Comparison of ENCODE assay signal across 9 cellular contexts in genomic region chr12:57489157-57489641, GRCh38. TPM values are rescaled to one million over a fixed set of nuclear protein-coding genes. Genes with fewer than 3 reads are reported as not detected.
DNase-seq lines count a peak whose midpoint lies in the region; FAIRE-seq and TF ChIP-seq lines count a peak whose summit lies in the region.
"Had no signal": no experiment of that assay in that cellular context is flagged by ENCODE, and none has a peak within 500 bp of the region (broad histone marks: within the 10 kb centered on the region; RNA-seq: fewer than 3 reads in every experiment).

No MANE protein-coding gene starts in this region.

- H3K4me3 ChIP-seq in HFF-Myc (replicated peaks; ENCODE audit: low read depth, low read length): peak overlapping the region; percentile 64
- peak overlapping the region; percentile 87 for H3K4me3 ChIP-seq in astrocyte (ENCODE audit: insufficient read depth, low read depth, low read length)
- H3K4me3 ChIP-seq in liver (ENCODE audit: low read depth in 1 of 3, low read length in 3 of 3): peak overlapping the region in 2 of 3 donors; percentile 88 to 94

- DNase-seq in HFF-Myc (ENCODE audit: extremely low read depth, low read depth) (no peak), astrocyte (ENCODE audit: low read depth) (peak; percentile 15), OCI-M2 (lab: John Stamatoyannopoulos, UW; ENCODE audit: unreplicated experiment) (no peak), NOMO-1 treated with dmso at 0.1 percent for 144 hours (lab: John Stamatoyannopoulos, UW; ENCODE audit: unreplicated experiment) (no peak), G401 (ENCODE audit: low spot score) (no peak), DMS153 (lab: John Stamatoyannopoulos, UW) (no peak)
- DNase-seq: retina had no signal

- H3K27me3 Mint-ChIP-seq in astrocyte (ENCODE audit: low read depth, unreplicated experiment): no peaks in the 10 kb centered on the region

- H3K27me3 ChIP-seq in astrocyte (ENCODE audit: insufficient read depth, low read length) (no peaks in the 10 kb centered on the region), liver (ENCODE audit: control insufficient read depth in 4 of 4, insufficient read depth in 4 of 4, low read length in 3 of 4) (no peaks in the 10 kb centered on the region)

- H3K36me3 ChIP-seq in astrocyte (ENCODE audit: insufficient read depth, low read length): peaks cover 28% of the 10 kb centered on the region
- H3K36me3 ChIP-seq in liver (ENCODE audit: control insufficient read depth in 4 of 4, insufficient read depth in 3 of 4, low read depth in 1 of 4, low read length in 3 of 4): peaks cover 5 to 28% (median 18%) of the 10 kb centered on the region in 4 donors

- peaks cover 22% of the 10 kb centered on the region for H3K36me3 Mint-ChIP-seq in astrocyte (ENCODE audit: low read depth, unreplicated experiment)

- H3K4me1 ChIP-seq in astrocyte (ENCODE audit: insufficient read depth, low read length): peaks cover 12% of the 10 kb centered on the region
- peaks cover 2 to 17% (median 11%) of the 10 kb centered on the region in 4 donors for H3K4me1 ChIP-seq in liver (ENCODE audit: control insufficient read depth in 4 of 4, insufficient read depth in 4 of 4, low read length in 3 of 4)

- H3K4me3 Mint-ChIP-seq in astrocyte (ENCODE audit: unreplicated experiment): peak overlapping the region; percentile 93

- TF ChIP-seq CTCF in 22Rv1 (IDR thresholded peaks at IDR 0.05): no peak
- no peak for TF ChIP-seq CTCF in HFF-Myc (IDR thresholded peaks at IDR 0.05; ENCODE audit: low read depth, low read length, missing control alignments)
- TF ChIP-seq CTCF in astrocyte (IDR thresholded peaks at IDR 0.05; ENCODE audit: insufficient read depth, low read depth, low read length): no peak
- TF ChIP-seq CTCF in liver (IDR thresholded peaks at IDR 0.05; ENCODE audit: low read depth, low read length, missing input control): no peak

- FAIRE-seq in astrocyte (lab: Jason Lieb, UNC): no peak

- H3K9me3 ChIP-seq in astrocyte (ENCODE audit: insufficient read depth, low read depth, low read length): no peaks in the 10 kb centered on the region
- H3K9me3 ChIP-seq in liver (ENCODE audit: control insufficient read depth in 4 of 4, low read length in 3 of 4): no peaks in the 10 kb centered on the region

- TF ChIP-seq RAD21 in liver (IDR thresholded peaks at IDR 0.05): no peak

- in situ Hi-C loops in G401 (cut with HindIII; ENCODE audit: low sequenced_read_pairs): no loop called here

- H3K9me3 Mint-ChIP-seq in astrocyte (ENCODE audit: unreplicated experiment): no peaks in the 10 kb centered on the region

- peaks cover 14% of the 10 kb centered on the region for H3K4me1 Mint-ChIP-seq in astrocyte (ENCODE audit: low read depth, unreplicated experiment)

- peaks cover 38% of the 10 kb centered on the region for H3K79me2 ChIP-seq in astrocyte (ENCODE audit: insufficient read depth, low read length)

- peak overlapping the region; percentile 98 for H3K4me2 ChIP-seq in astrocyte (ENCODE audit: low read length)

- peak overlapping the region; percentile 92 for H3K27ac Mint-ChIP-seq in astrocyte (ENCODE audit: unreplicated experiment)

- H3K27ac ChIP-seq in 22Rv1: peak overlapping the region; percentile 76
- no peak overlapping the region for H3K27ac ChIP-seq in astrocyte (ENCODE audit: low read depth, low read length)
- no peak overlapping the region for H3K27ac ChIP-seq in liver (ENCODE audit: low read depth in 1 of 2, low read length in 2 of 2)

- no peak overlapping the region for H2AFZ ChIP-seq in astrocyte (ENCODE audit: low read depth, low read length)

- H3K9ac ChIP-seq in astrocyte (ENCODE audit: low read length): peak overlapping the region; percentile 97
- H3K9ac ChIP-seq in liver (ENCODE audit: low read depth in 1 of 2, low read length in 2 of 2): peak overlapping the region in 1 of 2 donors; percentile 93

- H4K20me1 ChIP-seq in astrocyte (ENCODE audit: insufficient read depth, low read length): peaks cover 36% of the 10 kb centered on the region

- WGBS in liver: 95% methylated on average over 5 of the region's 5 CpGs

TF ChIP-seq in liver, 16 proteins besides CTCF, POLR2A, EP300 and RAD21:
- no peak for TF ChIP-seq NR2F2 (IDR thresholded peaks at IDR 0.05)
- TF ChIP-seq JUND (IDR thresholded peaks at IDR 0.05): no peak
- TF ChIP-seq ATF3 (IDR thresholded peaks at IDR 0.05): no peak
- no peak for TF ChIP-seq SP1 (IDR thresholded peaks at IDR 0.05)
- TF ChIP-seq REST (IDR thresholded peaks at IDR 0.05): no peak
- no peak for TF ChIP-seq HNF4G (IDR thresholded peaks at IDR 0.05)
- TF ChIP-seq TAF1 (conservative IDR thresholded peaks at IDR 0.05): no peak
- TF ChIP-seq ZBTB33 (IDR thresholded peaks at IDR 0.05): no peak
- no peak for TF ChIP-seq YY1 (IDR thresholded peaks at IDR 0.05)
- no peak for TF ChIP-seq HNF4A (conservative IDR thresholded peaks at IDR 0.05)
- no peak for TF ChIP-seq RXRA (IDR thresholded peaks at IDR 0.05)
- TF ChIP-seq FOXA1 (IDR thresholded peaks at IDR 0.05): no peak
TF ChIP-seq in liver: peak in this region for 0.

RNA-seq across cellular contexts. Expression of gene MARS1, which starts 1.3 kb away (rescaled TPM):
- total RNA-seq in astrocyte (351 and 384 TPM in 2 replicates), liver (10 to 100 TPM; 45.0 to 83.3 TPM)
- polyA plus RNA-seq in liver: 10 to 100 TPM; 43.9 to 66.9 TPM
- total RNA-seq in G401 (2014; rRNA removed; shearing (Covaris generic)): 220 and 246 TPM in 2 replicates

RNA-seq across cellular contexts. Expression of gene ARHGAP9, which starts 9.5 kb away (rescaled TPM):
- total RNA-seq in astrocyte: 2.5 and 3.1 TPM in 2 replicates
- 10 to 100 TPM in 1 of 2 donors, 1 to 10 TPM in 1; 7.7 to 12.0 TPM for total RNA-seq in liver
- polyA plus RNA-seq in liver: 1 to 10 TPM; 3.0 to 6.5 TPM
- 0.18 TPM in 1 of 2 replicates, not detected in the other for total RNA-seq in G401 (2014; rRNA removed; shearing (Covaris generic))

RNA-seq across cellular contexts. Expression of gene GLI1, which starts 29.6 kb away (rescaled TPM):
- total RNA-seq in astrocyte (5.8 and 6.8 TPM in 2 replicates), liver (under 1 TPM; 0.09 to 0.25 TPM)
- under 1 TPM; 0.23 to 0.44 TPM for polyA plus RNA-seq in liver
- 4.7 and 6.4 TPM in 2 replicates for total RNA-seq in G401 (2014; rRNA removed; shearing (Covaris generic))

RNA-seq across cellular contexts. Expression of gene DDIT3, which starts 31.1 kb away (rescaled TPM):
- total RNA-seq in astrocyte (42.6 and 45.1 TPM in 2 replicates), liver (10 to 100 TPM in 1 of 2 donors, 1 to 10 TPM in 1; 4.7 to 12.6 TPM)
- 10 to 100 TPM; 19.9 to 30.2 TPM for polyA plus RNA-seq in liver
- total RNA-seq in G401 (2014; rRNA removed; shearing (Covaris generic)): 23.7 and 24.6 TPM in 2 replicates

RNA-seq across cellular contexts. Expression of gene MBD6, which starts 33.4 kb away (rescaled TPM):
- total RNA-seq in astrocyte: 55.3 and 58.5 TPM in 2 replicates
- 10 to 100 TPM in 1 of 2 donors, 1 to 10 TPM in 1; 9.9 to 20.2 TPM for total RNA-seq in liver
- 10 to 100 TPM; 14.7 to 15.1 TPM for polyA plus RNA-seq in liver
- 1.4 and 2.1 TPM in 2 replicates for total RNA-seq in G401 (2014; rRNA removed; shearing (Covaris generic))
